In the genomic region with DNA sequence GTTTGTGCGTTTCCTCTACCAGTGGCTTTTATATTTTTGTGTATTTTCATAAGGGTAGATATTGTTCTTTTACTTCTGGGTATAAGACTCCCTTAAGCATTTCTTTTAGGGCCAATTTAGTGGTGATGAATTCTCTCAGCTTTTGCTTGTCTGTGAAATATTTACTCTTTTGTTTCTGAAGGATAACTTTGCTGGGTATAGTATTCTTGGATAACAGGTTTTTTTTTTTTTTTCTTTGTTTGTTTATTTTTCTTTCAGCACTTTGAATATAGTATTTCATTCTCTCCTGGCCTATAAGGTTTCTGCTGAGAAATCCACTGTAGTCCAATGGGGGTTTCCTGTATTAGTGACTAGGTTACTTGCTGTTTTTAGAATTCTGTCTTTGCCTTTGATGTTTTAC, we compare ENCODE assay signal across 25 cellular contexts.
A peak's percentile ranks its signal among the peaks of the same experiment; 100 is the strongest.
DNase-seq lines count a peak whose midpoint lies in the region; ATAC-seq, FAIRE-seq and TF ChIP-seq lines count a peak whose summit lies in the region.
"Had no signal": no experiment of that assay in that cellular context is flagged by ENCODE, and none has a peak within 500 bp of the region (broad histone marks: within the 10 kb centered on the region; RNA-seq: fewer than 3 reads in every experiment).

No MANE protein-coding gene starts in this region.

- FAIRE-seq in K562 (lab: Jason Lieb, UNC), result no peak
- FAIRE-seq: A204.1, GM12891, GM19239 had no signal

- DNase-seq in HEK293T (ENCODE audit: extremely low spot score) (no peak), K562 (ENCODE audit: extremely low read depth in 1 of 4, low spot score in 3 of 4) (no peak), type B pancreatic cell (ENCODE audit: extremely low spot score, unreplicated experiment) (no peak), aorta (no peak)
- DNase-seq: 8988T; ACHN; BE2C; C1 segment of cervical spinal cord; CD4-positive, alpha-beta memory T cell; CD4-positive, CD25-positive, alpha-beta regulatory T cell; CD8-positive, alpha-beta memory T cell; COR-L47; DMS 273 treated with DMSO at 0.1 percent for 48 hours; DMS153; DMS53; DMS79; DND-41; EL; GDM1 had no signal

- H3K27me3 ChIP-seq in K562 (ENCODE audit: control insufficient read depth in 2 of 2, insufficient read depth in 2 of 2, low read length in 2 of 2), result no peaks in the 10 kb centered on the region
- H3K27me3 ChIP-seq in aorta (ENCODE audit: control insufficient read depth in 1 of 2, insufficient read depth in 2 of 2, low read length in 1 of 2), result no peaks in the 10 kb centered on the region
- H3K27me3 ChIP-seq: BE2C, BLaER1 had no signal

- H3K9me3 Mint-ChIP-seq in type B pancreatic cell, result peaks cover 6% of the 10 kb centered on the region

- TF ChIP-seq EP300 in K562 (IDR thresholded peaks at IDR 0.05; ENCODE audit: low read length), result no peak

- CTCF ChIA-PET in HEK293 (lab: Yijun Ruan, JAX) (no interaction called here), HEK293T (lab: Yijun Ruan, JAX) (interaction anchor here (0.6 kb wide), 1 partner anchor 15 kb away, joined by 3 read pairs; no protein-coding TSS in a partner anchor), K562 (lab: Yijun Ruan, JAX; ENCODE audit: low intra/inter-chr PET ratio) (no interaction called here)

- in situ Hi-C loops in K562 (cut with MboI), result no loop called here

- TF ChIP-seq POLR2A in K562 (conservative IDR thresholded peaks at IDR 0.05), result no peak

- no peak overlapping the region for H3K4me2 ChIP-seq in K562 (ENCODE audit: insufficient read depth, low read length)
- H3K4me2 ChIP-seq: BLaER1 had no signal

- TF ChIP-seq RAD21 in K562 (CRISPR knock-in tag; conservative IDR thresholded peaks at IDR 0.05 in 1 of 2, IDR thresholded peaks at IDR 0.05 in 1 of 2), result no peak

- H3K4me1 ChIP-seq in HEK293 (ENCODE audit: control insufficient read depth, insufficient read depth, low read length) (no peaks in the 10 kb centered on the region), K562 (replicated peaks in 1 of 2; ENCODE audit: control insufficient read depth in 2 of 2, insufficient read depth in 2 of 2, low read length in 2 of 2) (no peaks in the 10 kb centered on the region), aorta (ENCODE audit: control insufficient read depth in 1 of 2, insufficient read depth in 2 of 2, low read length in 2 of 2) (no peaks in the 10 kb centered on the region)
- H3K4me1 ChIP-seq: BE2C, BLaER1 had no signal

- H4K20me1 ChIP-seq in K562 (replicated peaks; ENCODE audit: control insufficient read depth, insufficient read depth, low read length), result no peaks in the 10 kb centered on the region
- H4K20me1 ChIP-seq: BLaER1 had no signal

- intact Hi-C loops in K562 (cut with micrococcal nuclease), result no loop called here
- intact Hi-C loops in aorta (cut with DNase I), result no loop called here

- H3K4me1 Mint-ChIP-seq in type B pancreatic cell (ENCODE audit: unreplicated experiment), result no peaks in the 10 kb centered on the region
- H3K4me1 Mint-ChIP-seq: CD14-positive monocyte; CD4-positive, alpha-beta memory T cell; CD8-positive, alpha-beta memory T cell had no signal

- no peaks in the 10 kb centered on the region for H3K27me3 Mint-ChIP-seq in type B pancreatic cell
- H3K27me3 Mint-ChIP-seq: CD4-positive, alpha-beta memory T cell; CD4-positive, CD25-positive, alpha-beta regulatory T cell; CD8-positive, alpha-beta memory T cell had no signal

- ATAC-seq in K562, result no peak
- no peak for ATAC-seq in aorta (ENCODE audit: low FRiP score)

- no TSS peak for BruUV-seq in K562 (replicated peaks; lab: Mats Ljungman, UMichigan)

- no peak overlapping the region for H3K27ac ChIP-seq in HEK293 (ENCODE audit: extremely low read depth, low read depth, low read length)
- no peak overlapping the region for H3K27ac ChIP-seq in K562 (ENCODE audit: extremely low read depth, low read depth, low read length)
- H3K27ac ChIP-seq in aorta (ENCODE audit: low read depth in 1 of 2, low read length in 2 of 2), result no peak overlapping the region
- H3K27ac ChIP-seq: BLaER1 had no signal

- no peak overlapping the region for H3K9ac ChIP-seq in K562 (ENCODE audit: insufficient read depth in 1 of 2, low read depth in 2 of 2, low read length in 2 of 2)
- H3K9ac ChIP-seq: BLaER1 had no signal

- H3K36me3 ChIP-seq in HEK293 (ENCODE audit: control insufficient read depth in 2 of 2, insufficient read depth in 1 of 2, low read length in 2 of 2), result no peaks in the 10 kb centered on the region
- H3K36me3 ChIP-seq in K562 (ENCODE audit: control insufficient read depth, insufficient read depth, low read length), result no peaks in the 10 kb centered on the region
- no peaks in the 10 kb centered on the region for H3K36me3 ChIP-seq in aorta (ENCODE audit: control insufficient read depth in 1 of 2, insufficient read depth in 2 of 2, low read length in 1 of 2)
- H3K36me3 ChIP-seq: BE2C, BLaER1 had no signal

- H3K4me3 Mint-ChIP-seq in type B pancreatic cell, result no peak overlapping the region
- H3K4me3 Mint-ChIP-seq: CD14-positive monocyte; CD4-positive, alpha-beta memory T cell; CD4-positive, CD25-positive, alpha-beta regulatory T cell; CD8-positive, alpha-beta memory T cell had no signal

- TF ChIP-seq CTCF in HEK293 (tag by site-specific recombination; IDR thresholded peaks at IDR 0.05) (no peak), K562 (IDR thresholded peaks at IDR 0.05 in 2 of 3, conservative IDR thresholded peaks at IDR 0.05 in 1 of 3; ENCODE audit: insufficient read depth in 2 of 3, low read depth in 1 of 3, low read length in 3 of 3) (no peak), type B pancreatic cell (conservative IDR thresholded peaks at IDR 0.05) (no peak)

- H2AFZ ChIP-seq in K562 (ENCODE audit: low read depth, low read length), result no peak overlapping the region

- 0% methylated on average over 1 of the region's 1 CpG for WGBS in K562 (ENCODE audit: insufficient coverage, low coverage, missing lambda C conversion rate)
- 0 to 1% methylated on average over 1 of the region's 1 CpG for WGBS in aorta, 2 donors

- H3K4me3 ChIP-seq in HEK293 (ENCODE audit: low read depth, low read length), result no peak overlapping the region
- no peak overlapping the region for H3K4me3 ChIP-seq in K562
- H3K4me3 ChIP-seq in aorta (ENCODE audit: low read length in 2 of 2), result no peak overlapping the region
- H3K4me3 ChIP-seq: BLaER1 had no signal

- H3K36me3 Mint-ChIP-seq in type B pancreatic cell, result peaks cover 4% of the 10 kb centered on the region

- H3K79me2 ChIP-seq in K562 (ENCODE audit: control insufficient read depth, insufficient read depth, low read length), result no peaks in the 10 kb centered on the region

- POLR2A ChIA-PET in HEK293 (lab: Yijun Ruan, JAX) (no interaction called here), HEK293T (lab: Yijun Ruan, JAX) (no interaction called here), K562 (lab: Yijun Ruan, JAX) (no interaction called here)

- H3K9me3 ChIP-seq in HEK293 (ENCODE audit: control insufficient read depth, insufficient read depth, low read depth, low read length) (no peaks in the 10 kb centered on the region), K562 (replicated peaks; ENCODE audit: control insufficient read depth, insufficient read depth, low read depth, low read length) (no peaks in the 10 kb centered on the region; the same call in 1 of the 2 replicates), aorta (ENCODE audit: control insufficient read depth, low read length) (peaks cover 2% of the 10 kb centered on the region)
- H3K9me3 ChIP-seq: BE2C had no signal

- H3K27ac Mint-ChIP-seq in type B pancreatic cell, result no peak overlapping the region
- H3K27ac Mint-ChIP-seq: CD14-positive monocyte; CD4-positive, alpha-beta memory T cell; CD4-positive, CD25-positive, alpha-beta regulatory T cell; CD8-positive, alpha-beta memory T cell had no signal

- no peaks in the 10 kb centered on the region for H3K9me1 ChIP-seq in K562 (ENCODE audit: control insufficient read depth, insufficient read depth, low read length)

TF ChIP-seq in HEK293, 187 proteins besides CTCF, POLR2A, EP300 and RAD21 (continues in another document):
- TF ChIP-seq SETDB1 (IDR thresholded peaks at IDR 0.05; ENCODE audit: insufficient read length, low read length) (peak; percentile 96), TRIM28 (IDR thresholded peaks at IDR 0.05; ENCODE audit: borderline replicate concordance, low read length) (peak; percentile 54; the same call in 1 of the 2 replicates), ZNF37A (tag by site-specific recombination; IDR thresholded peaks at IDR 0.05) (no peak)

TF ChIP-seq in HEK293T, 16 proteins besides CTCF, POLR2A, EP300 and RAD21:
- TF ChIP-seq ZNF384 (IDR thresholded peaks at IDR 0.05), result peak; percentile 76
- no peak for TF ChIP-seq TARDBP (IDR thresholded peaks at IDR 0.05)

TF ChIP-seq in K562, 482 proteins besides CTCF, POLR2A, EP300 and RAD21:
- no peak for TF ChIP-seq HDAC2 (IDR thresholded peaks at IDR 0.05)
- peak; percentile 72; the same call in 1 of the 2 replicates for TF ChIP-seq ZFP1 (CRISPR knock-in tag; IDR thresholded peaks at IDR 0.05)
